Comparison of ENCODE assay signal across 26 cellular contexts in genomic region chr10:34704526-34705184, GRCh38.
DNase-seq lines count a peak whose midpoint lies in the region; ATAC-seq, FAIRE-seq and TF ChIP-seq lines count a peak whose summit lies in the region.
"Had no signal": no experiment of that assay in that cellular context is flagged by ENCODE, and none has a peak within 500 bp of the region (broad histone marks: within the 10 kb centered on the region; RNA-seq: fewer than 3 reads in every experiment).

No MANE protein-coding gene starts in this region.

- no peaks in the 10 kb centered on the region for H3K27me3 Mint-ChIP-seq in H9 (ENCODE audit: low read depth)
- H3K27me3 Mint-ChIP-seq: B cell, brain had no signal

- H3K18ac ChIP-seq in IMR-90 (ENCODE audit: low read depth, low read length) = no peak overlapping the region
- H3K18ac ChIP-seq in H9 (ENCODE audit: insufficient read length, low read depth, low read length) = no peak overlapping the region

- dilution Hi-C loops in IMR-90 (cut with HindIII; ENCODE audit: low sequenced_read_pairs, unreplicated experiment) = no loop called here
- dilution Hi-C loops in endothelial cell of umbilical vein (cut with MboI; ENCODE audit: extremely low pct_ligation_motif_present, low sequenced_read_pairs) = no loop called here

- H2AFZ ChIP-seq in IMR-90 (replicated peaks; ENCODE audit: low read length, poor library complexity) = no peak overlapping the region
- no peak overlapping the region for H2AFZ ChIP-seq in endothelial cell of umbilical vein (ENCODE audit: low read depth, low read length)
- H2AFZ ChIP-seq in H9 (ENCODE audit: low read length) = no peak overlapping the region

- H3K23me2 ChIP-seq in H9 (ENCODE audit: insufficient read length, low read depth, low read length, poor library complexity, severe bottlenecking) = no peaks in the 10 kb centered on the region

- H2BK12ac ChIP-seq in H9 (ENCODE audit: insufficient read length, low read depth, low read length) = no peak overlapping the region

- H3T11ph ChIP-seq in H9 (ENCODE audit: low read length) = no peak overlapping the region

- H3K79me2 ChIP-seq in endothelial cell of umbilical vein (ENCODE audit: control insufficient read depth, insufficient read depth, low read length) (peaks cover 12% of the 10 kb centered on the region), H9 (ENCODE audit: insufficient read depth, low read length) (peaks cover 17% of the 10 kb centered on the region; the same call in 1 of the 2 replicates)

- H3K27ac ChIP-seq in IMR-90 (ENCODE audit: insufficient read depth, low read length) = no peak overlapping the region
- H3K27ac ChIP-seq in endothelial cell of umbilical vein (ENCODE audit: insufficient read depth, low read depth, low read length) = no peak overlapping the region
- H3K27ac ChIP-seq in muscle layer of colon (ENCODE audit: low read depth, low read length) = peak overlapping the region; percentile 45
- H3K27ac ChIP-seq in upper lobe of right lung = peak overlapping the region; percentile 15
- H3K27ac ChIP-seq in H9 (ENCODE audit: insufficient read length, low read depth, low read length) = no peak overlapping the region
- H3K27ac ChIP-seq in effector memory CD4-positive, alpha-beta T cell (ENCODE audit: insufficient read depth, low read length, poor library complexity, severe bottlenecking) = no peak overlapping the region
- H3K27ac ChIP-seq: HL-60 had no signal

- peaks cover 8% of the 10 kb centered on the region; the same call in 1 of the 2 replicates for H3K9me1 ChIP-seq in IMR-90 (ENCODE audit: insufficient read depth, low read length)
- H3K9me1 ChIP-seq in endothelial cell of umbilical vein (replicated peaks; ENCODE audit: control insufficient read depth, extremely low read depth, insufficient read depth, low read length) = no peaks in the 10 kb centered on the region

- H3K4me1 ChIP-seq in IMR-90 (ENCODE audit: control insufficient read depth, insufficient read depth, low read length) (peaks cover 9% of the 10 kb centered on the region), endothelial cell of umbilical vein (ENCODE audit: control insufficient read depth, extremely low read depth, insufficient read depth, low read length) (peaks cover 25% of the 10 kb centered on the region), muscle layer of colon (ENCODE audit: insufficient read depth, low read length) (peaks cover 55% of the 10 kb centered on the region), upper lobe of right lung (peaks cover 27% of the 10 kb centered on the region), H9 (ENCODE audit: insufficient read depth, low read length) (no peaks in the 10 kb centered on the region; the same call in 1 of the 2 replicates)
- no peaks in the 10 kb centered on the region for H3K4me1 ChIP-seq in effector memory CD4-positive, alpha-beta T cell (ENCODE audit: control insufficient read depth, insufficient read depth, low read length, poor library complexity, severe bottlenecking)

- H3K27me3 ChIP-seq in IMR-90 (ENCODE audit: control insufficient read depth, insufficient read depth, low read length) (no peaks in the 10 kb centered on the region), endothelial cell of umbilical vein (ENCODE audit: control insufficient read depth in 2 of 2, insufficient read depth in 2 of 2, low read length in 2 of 2) (no peaks in the 10 kb centered on the region), muscle layer of colon (ENCODE audit: control insufficient read depth in 1 of 2, insufficient read depth in 2 of 2, low read length in 2 of 2) (no peaks in the 10 kb centered on the region), upper lobe of right lung (no peaks in the 10 kb centered on the region), H9 (ENCODE audit: insufficient read depth, low read length) (no peaks in the 10 kb centered on the region)
- no peaks in the 10 kb centered on the region for H3K27me3 ChIP-seq in effector memory CD4-positive, alpha-beta T cell (replicated peaks; ENCODE audit: control insufficient read depth, insufficient read depth, low read length, poor library complexity, severe bottlenecking)

- intact Hi-C loops in IMR-90 (cut with micrococcal nuclease) = no loop called here
- intact Hi-C loops in endothelial cell of umbilical vein (cut with micrococcal nuclease) = loop anchor here (10.0 kb wide), 1 partner anchor 490 kb away; no protein-coding TSS in a partner anchor
- intact Hi-C loops in upper lobe of right lung (cut with DNase I) = no loop called here

- H3K14ac ChIP-seq in IMR-90 (replicated peaks; ENCODE audit: low read depth, low read length) (0 out of 2 replicates have a peak overlapping the region, but pooled peaks have one; percentile 31), H9 (ENCODE audit: insufficient read depth, low read length) (no peak overlapping the region)

- no peak overlapping the region for H4K91ac ChIP-seq in IMR-90 (ENCODE audit: insufficient read depth, low read depth, low read length)
- H4K91ac ChIP-seq in H9 (ENCODE audit: insufficient read length, low read depth, low read length) = no peak overlapping the region

- in situ Hi-C loops in IMR-90 (cut with MboI; ENCODE audit: low sequenced_read_pairs) = no loop called here

- H3K4me1 Mint-ChIP-seq in H9 = peaks cover 34 to 41% of the 10 kb centered on the region in 2 experiments
- H3K4me1 Mint-ChIP-seq: B cell had no signal

- 0 out of 7 replicates have a peak overlapping the region, but pooled peaks of 1 of the 3 experiments have one; percentile 20 for H3K27ac Mint-ChIP-seq in H9
- H3K27ac Mint-ChIP-seq: activated CD8-positive, alpha-beta T cell treated with anti-CD3 and anti-CD28 coated beads, Interleukin-2, amount 10 ng/mL, durations not matched to agents 7 days and 5 days; activated naive CD4-positive, alpha-beta T cell treated with anti-CD3 and anti-CD28 coated beads, Interleukin-2, amount 10 ng/mL, durations not matched to agents 7 days and 5 days; activated T-helper 17 cell treated with anti-CD3 and anti-CD28 coated beads, Interleukin-2, amount 50 U/mL, for 72 hours; B cell; CD8-positive, alpha-beta memory T cell; naive thymus-derived CD4-positive, alpha-beta T cell had no signal

- peak; percentile 21 for FAIRE-seq in endothelial cell of umbilical vein (lab: Jason Lieb, UNC)

- H3K56ac ChIP-seq in IMR-90 (ENCODE audit: extremely low read depth, insufficient read depth, low read length) = no peak overlapping the region
- H3K56ac ChIP-seq in H9 (ENCODE audit: insufficient read length, low read depth, low read length) = no peak overlapping the region

- H4K8ac ChIP-seq in IMR-90 (ENCODE audit: low read depth in 2 of 2, low read length in 2 of 2) (no peak overlapping the region), H9 (replicated peaks; ENCODE audit: insufficient read length, low read depth, low read length) (no peak overlapping the region)

- TF ChIP-seq POLR2A in IMR-90 (IDR thresholded peaks at IDR 0.05; ENCODE audit: low read depth, low read length) = no peak
- TF ChIP-seq POLR2A in endothelial cell of umbilical vein (IDR thresholded peaks at IDR 0.05; ENCODE audit: low read depth, low read length) = no peak

- no peaks in the 10 kb centered on the region; the same call in 1 of the 2 replicates for H4K20me1 ChIP-seq in IMR-90 (ENCODE audit: insufficient read depth, low read length)
- H4K20me1 ChIP-seq in endothelial cell of umbilical vein (replicated peaks; ENCODE audit: control insufficient read depth, extremely low read depth, insufficient read depth, low read length) = peaks cover 2% of the 10 kb centered on the region
- no peaks in the 10 kb centered on the region for H4K20me1 ChIP-seq in H9 (ENCODE audit: control insufficient read depth, insufficient read depth, insufficient read length)

- BruUV-seq in IMR-90 (replicated peaks; lab: Mats Ljungman, UMichigan) (no TSS peak), endothelial cell of umbilical vein (replicated peaks; lab: Mats Ljungman, UMichigan) (no TSS peak)

- H3K4ac ChIP-seq in IMR-90 (ENCODE audit: low read depth, low read length) (no peak overlapping the region), H9 (ENCODE audit: low read depth, low read length) (no peak overlapping the region)

- no peak overlapping the region for H2BK120ac ChIP-seq in IMR-90 (ENCODE audit: low read depth, low read length)
- no peak overlapping the region for H2BK120ac ChIP-seq in H9 (ENCODE audit: low read depth, low read length, poor library complexity, severe bottlenecking)

- CTCF ChIA-PET in IMR-90 (lab: Yijun Ruan, JAX) = no interaction called here
- CTCF ChIA-PET in endothelial cell of umbilical vein (lab: Charles Lee) = interaction anchor here (0.6 to 1.6 kb wide), 3 partner anchors 16 to 40 kb away, joined by 4 to 7 read pairs (median 5); no protein-coding TSS in a partner anchor

- no peak for ATAC-seq in IMR-90 (ENCODE audit: low read depth)
- no peak for ATAC-seq in upper lobe of right lung
- ATAC-seq in stimulated activated naive CD8-positive, alpha-beta T cell treated with anti-CD3 and anti-CD28 coated beads, Interleukin-15, Interleukin-2, amounts not matched to agents 100 U/mL and 50 U/mL, for 24 hours = no peak
- ATAC-seq: activated CD8-positive, alpha-beta T cell treated with anti-CD3 and anti-CD28 coated beads, Interleukin-2, amount 10 ng/mL, durations not matched to agents 7 days and 5 days; activated T-helper 17 cell treated with anti-CD3 and anti-CD28 coated beads, Interleukin-2, amount 50 U/mL, for 72 hours; naive thymus-derived CD4-positive, alpha-beta T cell; Panc1 had no signal

- H2AK9ac ChIP-seq in IMR-90 (replicated peaks; ENCODE audit: low read depth, low read length, poor library complexity) = no peak overlapping the region

- POLR2A ChIA-PET in IMR-90 (lab: Charles Lee; ENCODE audit: unreplicated experiment) (no interaction called here), endothelial cell of umbilical vein (lab: Charles Lee) (interaction anchor here (0.7 kb wide), 1 partner anchor 18 kb away, joined by 4 read pairs; no protein-coding TSS in a partner anchor)

- DNase-seq in IMR-90 (no peak), endothelial cell of umbilical vein (ENCODE audit: low read depth, low spot score) (no peak), upper lobe of right lung (no peak), H9 (no peak), NCI-H524 treated with DMSO at 0.1 percent for 48 hours (lab: John Stamatoyannopoulos, UW) (no peak)
- DNase-seq in effector memory CD4-positive, alpha-beta T cell = no peak
- DNase-seq in stimulated activated naive CD8-positive, alpha-beta T cell treated with anti-CD3 and anti-CD28 coated beads, Interleukin-15, Interleukin-2, amounts not matched to agents 100 U/mL and 50 U/mL, for 24 hours = no peak
- DNase-seq: ACHN; activated CD4-positive, alpha-beta T cell treated with anti-CD3 and anti-CD28 coated beads for 4 hours; activated CD8-positive, alpha-beta T cell treated with anti-CD3 and anti-CD28 coated beads, Interleukin-2, amount 10 ng/mL, durations not matched to agents 7 days and 5 days; activated naive CD4-positive, alpha-beta T cell treated with anti-CD3 and anti-CD28 coated beads, Interleukin-2, amount 10 ng/mL, durations not matched to agents 7 days and 5 days; CD8-positive, alpha-beta memory T cell; cerebellar nuclear complex; H7; naive thymus-derived CD4-positive, alpha-beta T cell; NCI-H146; NCI-H748 treated with DMSO at 0.1 percent for 48 hours; SHP77; stimulated activated CD4-positive, alpha-beta T cell treated with anti-CD3 and anti-CD28 coated beads, Interleukin-15, amount 100 ng/mL, for 24 hours; stimulated activated CD4-positive, alpha-beta T cell treated with anti-CD3 and anti-CD28 coated beads, Interleukin-4, amount 100 ng/mL, for 4 hours had no signal

- H3K4me2 ChIP-seq in IMR-90 (ENCODE audit: low read depth, low read length) (peak overlapping the region; percentile 59; the same call in 1 of the 2 replicates), endothelial cell of umbilical vein (ENCODE audit: insufficient read depth, low read length) (no peak overlapping the region), H9 (ENCODE audit: insufficient read depth, insufficient read length, low read length) (no peak overlapping the region)

- TF ChIP-seq RAD21 in IMR-90 (IDR thresholded peaks at IDR 0.05; ENCODE audit: low read length) = no peak

- H3K23ac ChIP-seq in IMR-90 (ENCODE audit: low read depth, low read length) (no peak overlapping the region; the same call in 1 of the 2 replicates), H9 (ENCODE audit: insufficient read length, low read depth, low read length) (no peak overlapping the region)

- H3K9me3 ChIP-seq in IMR-90 (ENCODE audit: control insufficient read depth, insufficient read depth, low read length) = no peaks in the 10 kb centered on the region
- H3K9me3 ChIP-seq in endothelial cell of umbilical vein (replicated peaks; ENCODE audit: control insufficient read depth, insufficient read depth, low read length) = no peaks in the 10 kb centered on the region
- H3K9me3 ChIP-seq in muscle layer of colon (ENCODE audit: low read length) = no peaks in the 10 kb centered on the region
- H3K9me3 ChIP-seq in upper lobe of right lung = no peaks in the 10 kb centered on the region
- H3K9me3 ChIP-seq in H9 (ENCODE audit: control insufficient read depth, low read depth, low read length) = no peaks in the 10 kb centered on the region
- no peaks in the 10 kb centered on the region for H3K9me3 ChIP-seq in effector memory CD4-positive, alpha-beta T cell (ENCODE audit: control insufficient read depth, low read length)

- H3K79me1 ChIP-seq in IMR-90 (ENCODE audit: low read depth in 1 of 2, low read length in 2 of 2) (peaks cover 37 to 65% of the 10 kb centered on the region in 2 experiments), H9 (ENCODE audit: insufficient read depth, low read depth, low read length, poor library complexity, severe bottlenecking) (peaks cover 8% of the 10 kb centered on the region)

- H3K9me3 Mint-ChIP-seq in H9 = no peaks in the 10 kb centered on the region; a peak in 1 of 5 replicates
- H3K9me3 Mint-ChIP-seq: activated naive CD4-positive, alpha-beta T cell treated with anti-CD3 and anti-CD28 coated beads, Interleukin-2, amount 10 ng/mL, durations not matched to agents 7 days and 5 days; activated T-helper 17 cell treated with anti-CD3 and anti-CD28 coated beads, Interleukin-2, amount 50 U/mL, for 72 hours; brain; CD8-positive, alpha-beta memory T cell; naive thymus-derived CD4-positive, alpha-beta T cell had no signal

- WGBS in IMR-90 (ENCODE audit: extremely low coverage in 2 of 2, insufficient read length in 1 of 2), 2 experiments = no CpG with 5 or more reads among the region's 2 CpGs
- WGBS in H9 (ENCODE audit: extremely low coverage, insufficient read length, low lambda C conversion rate) = no CpG with 5 or more reads among the region's 2 CpGs

- H3K4me3 ChIP-seq in IMR-90 (ENCODE audit: insufficient read depth, low read depth, low read length) (no peak overlapping the region), endothelial cell of umbilical vein (replicated peaks in 1 of 3; ENCODE audit: insufficient read depth in 1 of 3, low read depth in 1 of 3, low read length in 3 of 3) (no peak overlapping the region), muscle layer of colon (ENCODE audit: low read depth in 1 of 2, low read length in 2 of 2) (no peak overlapping the region), upper lobe of right lung (no peak overlapping the region)
- H3K4me3 ChIP-seq in effector memory CD4-positive, alpha-beta T cell (ENCODE audit: insufficient read depth, low read depth, low read length, poor library complexity, severe bottlenecking) = no peak overlapping the region

- H4K5ac ChIP-seq in IMR-90 (ENCODE audit: low read depth, low read length) = no peak overlapping the region
- H4K5ac ChIP-seq in H9 (ENCODE audit: insufficient read length, low read depth, low read length) = no peak overlapping the region

- H2BK5ac ChIP-seq in IMR-90 (ENCODE audit: low read depth, low read length, poor library complexity, severe bottlenecking) (no peak overlapping the region), H9 (ENCODE audit: insufficient read length, low read length) (no peak overlapping the region)

- no peaks in the 10 kb centered on the region for H3K36me3 Mint-ChIP-seq in H9 (ENCODE audit: insufficient read depth in 1 of 3, low read depth in 3 of 3)
- H3K36me3 Mint-ChIP-seq: activated naive CD4-positive, alpha-beta T cell treated with anti-CD3 and anti-CD28 coated beads, Interleukin-2, amount 10 ng/mL, durations not matched to agents 7 days and 5 days; brain; CD8-positive, alpha-beta memory T cell; naive thymus-derived CD4-positive, alpha-beta T cell had no signal

- H3K9ac ChIP-seq in IMR-90 (ENCODE audit: low read depth, low read length) = no peak overlapping the region
- H3K9ac ChIP-seq in endothelial cell of umbilical vein (replicated peaks; ENCODE audit: extremely low read depth, insufficient read depth, low read length) = no peak overlapping the region
- H3K9ac ChIP-seq in muscle layer of colon (ENCODE audit: low read length) = no peak overlapping the region
- no peak overlapping the region for H3K9ac ChIP-seq in H9 (ENCODE audit: extremely low read depth, insufficient read length, low read length)

- H3K4me3 Mint-ChIP-seq in H9 = no peak overlapping the region
- H3K4me3 Mint-ChIP-seq: activated CD8-positive, alpha-beta T cell treated with anti-CD3 and anti-CD28 coated beads, Interleukin-2, amount 10 ng/mL, durations not matched to agents 7 days and 5 days; activated naive CD4-positive, alpha-beta T cell treated with anti-CD3 and anti-CD28 coated beads, Interleukin-2, amount 10 ng/mL, durations not matched to agents 7 days and 5 days; activated T-helper 17 cell treated with anti-CD3 and anti-CD28 coated beads, Interleukin-2, amount 50 U/mL, for 72 hours; B cell; brain; CD8-positive, alpha-beta memory T cell; naive thymus-derived CD4-positive, alpha-beta T cell had no signal

- H3K36me3 ChIP-seq in IMR-90 (ENCODE audit: control insufficient read depth, insufficient read depth, low read length) (no peaks in the 10 kb centered on the region), endothelial cell of umbilical vein (ENCODE audit: control insufficient read depth in 2 of 2, extremely low read depth in 1 of 2, insufficient read depth in 2 of 2, low read length in 2 of 2) (no peaks in the 10 kb centered on the region), muscle layer of colon (ENCODE audit: insufficient read depth, low read length) (no peaks in the 10 kb centered on the region), upper lobe of right lung (no peaks in the 10 kb centered on the region)
- H3K36me3 ChIP-seq in effector memory CD4-positive, alpha-beta T cell (ENCODE audit: control insufficient read depth, insufficient read depth, low read length) = no peaks in the 10 kb centered on the region

- H2BK20ac ChIP-seq in IMR-90 (ENCODE audit: low read depth, low read length) (no peak overlapping the region), H9 (ENCODE audit: low read depth, low read length, poor library complexity, severe bottlenecking) (no peak overlapping the region)

- H2BK15ac ChIP-seq in IMR-90 (ENCODE audit: low read depth, low read length) (no peak overlapping the region), H9 (ENCODE audit: low read depth, low read length) (no peak overlapping the region)

- H2AK5ac ChIP-seq in IMR-90 (ENCODE audit: low read depth, low read length) = no peak overlapping the region
- H2AK5ac ChIP-seq in H9 (ENCODE audit: insufficient read length, low read length) = no peak overlapping the region

- TF ChIP-seq CTCF in IMR-90 (conservative IDR thresholded peaks at IDR 0.05; ENCODE audit: low read depth, low read length) (no peak), endothelial cell of umbilical vein (IDR thresholded peaks at IDR 0.05; ENCODE audit: extremely low read depth in 1 of 2, insufficient read depth in 1 of 2, low read depth in 1 of 2, low read length in 2 of 2) (no peak), upper lobe of right lung (IDR thresholded peaks at IDR 0.05) (no peak), H9 (conservative IDR thresholded peaks at IDR 0.05) (no peak)

Comparison
In these comparisons a context has a peak if more than half of its experiments do, and no peak if none do; other contexts are left out.
1. H3K27ac ChIP-seq: peak in muscle layer of colon (single experiment) and upper lobe of right lung (single experiment); none in IMR-90 (single experiment), endothelial cell of umbilical vein (single experiment), H9 (single experiment) and effector memory CD4-positive, alpha-beta T cell (single experiment).